1 cellular context compared by ENCODE assay signal in genomic region chr4:186554890-186555827, GRCh38.
A peak's percentile ranks its signal among the peaks of the same experiment; 100 is the strongest.
TF ChIP-seq lines count a peak whose summit lies in the region.

TSS of gene MTNR1A (minus strand) at chr4:186555567. CDS start at chr4:186555365, 202 bp downstream.

TF ChIP-seq in WTC11, 78 proteins besides CTCF, POLR2A, EP300 and RAD21 (continued from another document):
- TF ChIP-seq, protein P1, sequence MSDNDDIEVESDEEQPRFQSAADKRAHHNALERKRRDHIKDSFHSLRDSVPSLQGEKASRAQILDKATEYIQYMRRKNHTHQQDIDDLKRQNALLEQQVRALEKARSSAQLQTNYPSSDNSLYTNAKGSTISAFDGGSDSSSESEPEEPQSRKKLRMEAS (CRISPR knock-in tag; IDR thresholded peaks at IDR 0.05), result peak; percentile 68
- no peak for TF ChIP-seq ATF1 (CRISPR knock-in tag; IDR thresholded peaks at IDR 0.05)
- TF ChIP-seq, protein P2, sequence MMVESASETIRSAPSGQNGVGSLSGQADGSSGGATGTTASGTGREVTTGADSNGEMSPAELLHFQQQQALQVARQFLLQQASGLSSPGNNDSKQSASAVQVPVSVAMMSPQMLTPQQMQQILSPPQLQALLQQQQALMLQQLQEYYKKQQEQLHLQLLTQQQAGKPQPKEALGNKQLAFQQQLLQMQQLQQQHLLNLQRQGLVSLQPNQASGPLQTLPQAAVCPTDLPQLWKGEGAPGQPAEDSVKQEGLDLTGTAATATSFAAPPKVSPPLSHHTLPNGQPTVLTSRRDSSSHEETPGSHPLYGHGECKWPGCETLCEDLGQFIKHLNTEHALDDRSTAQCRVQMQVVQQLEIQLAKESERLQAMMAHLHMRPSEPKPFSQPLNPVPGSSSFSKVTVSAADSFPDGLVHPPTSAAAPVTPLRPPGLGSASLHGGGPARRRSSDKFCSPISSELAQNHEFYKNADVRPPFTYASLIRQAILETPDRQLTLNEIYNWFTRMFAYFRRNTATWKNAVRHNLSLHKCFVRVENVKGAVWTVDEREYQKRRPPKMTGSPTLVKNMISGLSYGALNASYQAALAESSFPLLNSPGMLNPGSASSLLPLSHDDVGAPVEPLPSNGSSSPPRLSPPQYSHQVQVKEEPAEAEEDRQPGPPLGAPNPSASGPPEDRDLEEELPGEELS (CRISPR knock-in tag; IDR thresholded peaks at IDR 0.05), result peak; percentile 21; the same call in 1 of the 2 replicates
- TF ChIP-seq FOXK1 (CRISPR knock-in tag; IDR thresholded peaks at IDR 0.05), result no peak
- TF ChIP-seq ERG (CRISPR knock-in tag; IDR thresholded peaks at IDR 0.05), result no peak
- no peak for TF ChIP-seq NFATC4 (CRISPR knock-in tag; IDR thresholded peaks at IDR 0.05)
